9 cellular contexts compared by ENCODE assay signal in genomic region chr19:12777217-12778019, GRCh38. TPM values are rescaled to one million over a fixed set of nuclear protein-coding genes. Genes with fewer than 3 reads are reported as not detected.
A peak's percentile ranks its signal among the peaks of the same experiment; 100 is the strongest.
DNase-seq lines count a peak whose midpoint lies in the region; ATAC-seq and TF ChIP-seq lines count a peak whose summit lies in the region.
"Had no signal": no experiment of that assay in that cellular context is flagged by ENCODE, and none has a peak within 500 bp of the region (broad histone marks: within the 10 kb centered on the region; RNA-seq: fewer than 3 reads in every experiment).

No MANE protein-coding gene starts in this region.

- H3K4me1 Mint-ChIP-seq in CD4-positive, alpha-beta T cell (ENCODE audit: low read depth) = peaks cover 47% of the 10 kb centered on the region
- peaks cover 45% of the 10 kb centered on the region for H3K4me1 Mint-ChIP-seq in activated CD4-positive, alpha-beta T cell treated with anti-CD3 and anti-CD28 coated beads for 36 hours

- peak; percentile 4 for ATAC-seq in CD4-positive, alpha-beta T cell (ENCODE audit: poor library complexity)
- peak; percentile 24 for ATAC-seq in activated CD4-positive, alpha-beta T cell treated with anti-CD3 and anti-CD28 coated beads for 36 hours
- ATAC-seq in HG03378 (IDR thresholded peaks at IDR 0.05; ENCODE audit: unreplicated experiment) = no peak

- intact Hi-C loops in CD4-positive, alpha-beta T cell (cut with DNase I, micrococcal nuclease) = loop anchor here (1.0 kb wide), 1 partner anchor 19 kb away; no protein-coding TSS in a partner anchor
- intact Hi-C loops in activated CD4-positive, alpha-beta T cell treated with anti-CD3 and anti-CD28 coated beads for 36 hours (cut with DNase I, micrococcal nuclease) = loop anchor here (1.0 kb wide), 1 partner anchor 19 kb away; no protein-coding TSS in a partner anchor

- peak overlapping the region; percentile 82 for H3K27ac ChIP-seq in CD4-positive, alpha-beta T cell (ENCODE audit: low read depth, low read length)
- peak overlapping the region; percentile 88 to 100 for H3K27ac ChIP-seq in coronary artery

- DNase-seq in CD4-positive, alpha-beta T cell = peak; percentile 67 to 83 (median 76)
- DNase-seq in HCEC 1CT (peak; percentile 68), NCI-H2227 treated with DMSO at 0.1 percent for 48 hours (lab: John Stamatoyannopoulos, UW) (peak; percentile 66), coronary artery (ENCODE audit: low spot score) (peak; percentile 92), left kidney (ENCODE audit: low read depth, low spot score) (peak; percentile 86)
- peak; percentile 90 for DNase-seq in activated CD4-positive, alpha-beta T cell treated with anti-CD3 and anti-CD28 coated beads for 36 hours
- DNase-seq in stimulated activated CD4-positive, alpha-beta T cell treated with anti-CD3 and anti-CD28 coated beads, Interleukin-2, amount 100 ng/mL, for 24 hours = peak; percentile 88 to 90

- peak overlapping the region; percentile 90 for H3K4me3 Mint-ChIP-seq in CD4-positive, alpha-beta T cell
- peak overlapping the region; percentile 82 for H3K4me3 Mint-ChIP-seq in activated CD4-positive, alpha-beta T cell treated with anti-CD3 and anti-CD28 coated beads for 36 hours

- H3K27ac Mint-ChIP-seq in CD4-positive, alpha-beta T cell = peak overlapping the region; percentile 94
- peak overlapping the region; percentile 95 for H3K27ac Mint-ChIP-seq in activated CD4-positive, alpha-beta T cell treated with anti-CD3 and anti-CD28 coated beads for 36 hours

- CTCF ChIA-PET in CD4-positive, alpha-beta T cell (lab: Charles Lee) = interaction anchor here (0.6 to 6.5 kb wide), 16 partner anchors 10 to 163 kb away, joined by 3 to 178 read pairs (median 4); partner anchors contain the start of genes GET3, JUNB, PRDX2 and RNASEH2A
- CTCF ChIA-PET in activated CD4-positive, alpha-beta T cell treated with anti-CD3 and anti-CD28 coated beads for 36 hours (lab: Charles Lee) = interaction anchor here (0.6 to 12.0 kb wide), 17 partner anchors 10 to 218 kb away, joined by 3 to 285 read pairs (median 4); partner anchors contain the start of gene JUNB

- H3K27me3 Mint-ChIP-seq in CD4-positive, alpha-beta T cell = no peaks in the 10 kb centered on the region
- H3K27me3 Mint-ChIP-seq in activated CD4-positive, alpha-beta T cell treated with anti-CD3 and anti-CD28 coated beads for 36 hours = no peaks in the 10 kb centered on the region

- H3K9me3 Mint-ChIP-seq in CD4-positive, alpha-beta T cell = no peaks in the 10 kb centered on the region
- no peaks in the 10 kb centered on the region for H3K9me3 Mint-ChIP-seq in activated CD4-positive, alpha-beta T cell treated with anti-CD3 and anti-CD28 coated beads for 36 hours (ENCODE audit: low read depth)

- no peaks in the 10 kb centered on the region for H3K9me3 ChIP-seq in CD4-positive, alpha-beta T cell (ENCODE audit: control insufficient read depth, low read length)

- TF ChIP-seq CTCF in CD4-positive, alpha-beta T cell (IDR thresholded peaks at IDR 0.05) = peak; percentile 97
- TF ChIP-seq CTCF in coronary artery (IDR thresholded peaks at IDR 0.05) = peak; percentile 94

- H3K4me3 ChIP-seq in coronary artery = peak overlapping the region; percentile 91

- POLR2A ChIA-PET in CD4-positive, alpha-beta T cell (lab: Charles Lee) = interaction anchor here (1.0 to 8.4 kb wide), 9 partner anchors 10 to 97 kb away, joined by 3 to 301 read pairs (median 7); partner anchors contain the start of genes GET3, JUNB, PRDX2 and RNASEH2A
- POLR2A ChIA-PET in activated CD4-positive, alpha-beta T cell treated with anti-CD3 and anti-CD28 coated beads for 36 hours (lab: Charles Lee) = interaction anchor here (0.6 to 2.8 kb wide), 7 partner anchors 11 to 96 kb away, joined by 3 to 40 read pairs (median 6); partner anchors contain the start of genes DHPS and JUNB

- no peaks in the 10 kb centered on the region for H3K27me3 ChIP-seq in CD4-positive, alpha-beta T cell (ENCODE audit: control insufficient read depth, insufficient read depth, low read length)

- H3K36me3 Mint-ChIP-seq in CD4-positive, alpha-beta T cell (ENCODE audit: low read depth) = no peaks in the 10 kb centered on the region
- H3K36me3 Mint-ChIP-seq in activated CD4-positive, alpha-beta T cell treated with anti-CD3 and anti-CD28 coated beads for 36 hours (ENCODE audit: low read depth) = no peaks in the 10 kb centered on the region

RNA-seq across cellular contexts. Expression of gene HOOK2, which starts 2.1 kb away (rescaled TPM):
- 10 to 100 TPM; 14.8 to 17.0 TPM for total RNA-seq in CD4-positive, alpha-beta T cell
- 10 to 100 TPM; 20.4 to 20.9 TPM for total RNA-seq in activated CD4-positive, alpha-beta T cell treated with anti-CD3 and anti-CD28 coated beads for 36 hours

RNA-seq across cellular contexts. Expression of gene JUNB, which starts 13.9 kb away (rescaled TPM):
- total RNA-seq in CD4-positive, alpha-beta T cell = 1,000 to 10,000 TPM; 2,467 to 2,518 TPM
- 100 to 1,000 TPM; 375 to 412 TPM for total RNA-seq in activated CD4-positive, alpha-beta T cell treated with anti-CD3 and anti-CD28 coated beads for 36 hours

RNA-seq across cellular contexts. Expression of gene PRDX2, which starts 24.2 kb away (rescaled TPM):
- total RNA-seq in CD4-positive, alpha-beta T cell = 10 to 100 TPM; 59.7 to 65.9 TPM
- 100 to 1,000 TPM; 261 to 325 TPM for total RNA-seq in activated CD4-positive, alpha-beta T cell treated with anti-CD3 and anti-CD28 coated beads for 36 hours

RNA-seq across cellular contexts. Expression of gene THSD8, which starts 24.5 kb away (rescaled TPM):
- total RNA-seq in CD4-positive, alpha-beta T cell = 1 to 10 TPM in 1 of 2 experiments, not detected in 1; 1.3 TPM
- 10 to 100 TPM; 31.0 to 48.2 TPM for total RNA-seq in activated CD4-positive, alpha-beta T cell treated with anti-CD3 and anti-CD28 coated beads for 36 hours
- total RNA-seq: NCI-H460 had no signal

RNA-seq across cellular contexts. Expression of gene BEST2, which starts 25.8 kb away (rescaled TPM):
- total RNA-seq in CD4-positive, alpha-beta T cell = not detected
- total RNA-seq in activated CD4-positive, alpha-beta T cell treated with anti-CD3 and anti-CD28 coated beads for 36 hours = not detected

Comparison
In these comparisons a context has a peak if more than half of its experiments do, and no peak if none do; other contexts are left out.
1. RNA of gene JUNB, which starts 13.9 kb away (total RNA-seq): 2,467 to 2,518 TPM in CD4-positive, alpha-beta T cell; 375 to 412 TPM in activated CD4-positive, alpha-beta T cell treated with anti-CD3 and anti-CD28 coated beads for 36 hours; every median in the first group is over 4 times any median in the second.
2. Peak in every context shown above with its lines, with median percentiles within 50 percentile points of each other: DNase-seq.